In genomic region chr11:117226388-117227385, GRCh38 we compare ENCODE assay signal across 8 cellular contexts. TPM values are rescaled to one million over a fixed set of nuclear protein-coding genes. Genes with fewer than 3 reads are reported as not detected.
DNase-seq lines count a peak whose midpoint lies in the region; ATAC-seq, FAIRE-seq and TF ChIP-seq lines count a peak whose summit lies in the region.

No MANE protein-coding gene starts in this region.

- no peaks in the 10 kb centered on the region for H4K20me1 ChIP-seq in HepG2 (ENCODE audit: insufficient read depth, low read length)

- ATAC-seq in HG02870 (IDR thresholded peaks at IDR 0.05; ENCODE audit: unreplicated experiment) (peak; percentile 51), HepG2 (peak; percentile 89), GM18502 (IDR thresholded peaks at IDR 0.05; ENCODE audit: poor library complexity, unreplicated experiment) (no peak)

- intact Hi-C loops in HepG2 (cut with micrococcal nuclease; ENCODE audit: unreplicated experiment) (loop anchor here (1.0 to 10.0 kb wide), 4 partner anchors 25 to 347 kb away; no protein-coding TSS in a partner anchor), stomach (cut with DNase I; ENCODE audit: low total_unique reads) (loop anchor here (5.0 kb wide), 1 partner anchor 39 kb away; no protein-coding TSS in a partner anchor)

- CTCF ChIA-PET in HepG2 (lab: Yijun Ruan, JAX; ENCODE audit: low intra/inter-chr PET ratio, low total read pairs): interaction anchor here (0.5 to 3.0 kb wide), 4 partner anchors 29 to 435 kb away, joined by 3 to 32 read pairs (median 5); partner anchors contain the start of gene APOA5

- whole genome bisulfite sequencing in HepG2 (ENCODE audit: low lambda C conversion rate): 73% methylated on average over 19 of the region's 19 CpGs
- WGBS in stomach, 5 donors: 58 to 66% (median 63%) methylated on average over 19 of the region's 19 CpGs

- TF ChIP-seq EP300 in HepG2 (IDR thresholded peaks at IDR 0.05; ENCODE audit: low read depth in 2 of 2, low read length in 2 of 2): no peak
- TF ChIP-seq EP300 in HepG2 (CRISPR knock-in tag; IDR thresholded peaks at IDR 0.05; ENCODE audit: borderline replicate concordance): no peak
- no peak for TF ChIP-seq EP300 in stomach (IDR thresholded peaks at IDR 0.05)

- H3K9ac ChIP-seq in HepG2 (ENCODE audit: insufficient read depth, low read depth, low read length): no peak overlapping the region

- POLR2A ChIA-PET in HepG2 (lab: Yijun Ruan, JAX): interaction anchor here (1.0 to 1.5 kb wide), 3 partner anchors 32 to 83 kb away, joined by 3 to 4 read pairs (median 4); partner anchors contain the start of genes PAFAH1B2 and SIDT2

- TF ChIP-seq CTCF in HepG2 (CRISPR knock-in tag; IDR thresholded peaks at IDR 0.05): peak; percentile 91
- TF ChIP-seq CTCF in stomach (IDR thresholded peaks at IDR 0.05): peak in 5 of 7 experiments; percentile 57 to 89 (median 80)

- H3K4me2 ChIP-seq in HepG2 (ENCODE audit: low read depth, low read length): no peak overlapping the region

- H3K79me2 ChIP-seq in HepG2 (ENCODE audit: insufficient read depth, low read length): no peaks in the 10 kb centered on the region

- H2AFZ ChIP-seq in HepG2 (ENCODE audit: low read length): no peak overlapping the region

- H3K9me3 ChIP-seq in HepG2 (ENCODE audit: low read length) (no peaks in the 10 kb centered on the region), stomach (no peaks in the 10 kb centered on the region)

- H3K4me3 ChIP-seq in HepG2 (replicated peaks in 1 of 3; ENCODE audit: insufficient read depth in 1 of 3, low read depth in 2 of 3, low read length in 3 of 3): no peak overlapping the region
- H3K4me3 ChIP-seq in stomach: no peak overlapping the region

- H3K27ac ChIP-seq in HepG2 (ENCODE audit: extremely low read length, insufficient read depth, low read length) (no peak overlapping the region), stomach (peak overlapping the region in 2 of 5 donors; percentile 27 to 51)

- in situ Hi-C loops in HepG2 (cut with HindIII; ENCODE audit: extremely low pct_ligation_motif_present, low pct_unique_long_range_greater_than_20kb): no loop called here

- TF ChIP-seq POLR2A in HepG2 (IDR thresholded peaks at IDR 0.05; ENCODE audit: insufficient read depth in 1 of 2, low read depth in 2 of 2, low read length in 2 of 2): no peak
- no peak for TF ChIP-seq POLR2A in stomach (IDR thresholded peaks at IDR 0.05)

- H3K27me3 ChIP-seq in HepG2 (ENCODE audit: control insufficient read depth in 1 of 2, insufficient read depth in 2 of 2, low read length in 2 of 2) (no peaks in the 10 kb centered on the region), stomach (no peaks in the 10 kb centered on the region)

- peak; percentile 73; the same call in 1 of the 2 replicates for TF ChIP-seq RAD21 in HepG2 (CRISPR knock-in tag; IDR thresholded peaks at IDR 0.05)

- DNase-seq in ELF-1 (ENCODE audit: low read depth, low spot score): peak; percentile 56
- peak; percentile 63 for DNase-seq in NCI-H2107 (lab: John Stamatoyannopoulos, UW)
- peak; percentile 10 for DNase-seq in T1000 (lab: John Stamatoyannopoulos, UW)
- DNase-seq in dedifferentiated amniotic fluid mesenchymal stem cell (ENCODE audit: extremely low spot score): peak; percentile 77
- DNase-seq in HepG2 (ENCODE audit: low spot score): peak; percentile 81
- DNase-seq in stomach: peak; percentile 53

- no TSS peak for BruUV-seq in HepG2 (replicated peaks; lab: Mats Ljungman, UMichigan)

- H3K36me3 ChIP-seq in HepG2 (replicated peaks in 1 of 2; ENCODE audit: control insufficient read depth in 1 of 2, insufficient read depth in 2 of 2, low read length in 2 of 2) (peaks cover 2 to 9% of the 10 kb centered on the region in 2 experiments; a peak in 1 of 5 replicates), stomach (peaks cover 54 to 81% (median 70%) of the 10 kb centered on the region in 4 donors)

- H3K4me1 ChIP-seq in HepG2 (ENCODE audit: insufficient read depth, low read length) (peaks cover 32% of the 10 kb centered on the region), stomach (peaks cover 40 to 81% (median 66%) of the 10 kb centered on the region in 4 donors)

- FAIRE-seq in HepG2 (lab: Jason Lieb, UNC): peak; percentile 89

RNA-seq across cellular contexts. Expression of gene PCSK7, which starts 5.2 kb away (rescaled TPM):
- total RNA-seq in HepG2 (2016; rRNA removed; fragmentation: Illumina TruSeq; extraction: Trizol): 6.8 and 13.8 TPM in 2 replicates
- 7.8 and 8.9 TPM in 2 replicates for total RNA-seq in HepG2 (2016; cell fraction: cytosol; rRNA removed; fragmentation: Illumina TruSeq; extraction: Trizol; ENCODE audit: low read depth)
- total RNA-seq in HepG2 (2016; cell fraction: insoluble cytoplasmic fraction; rRNA removed; fragmentation: Illumina TruSeq; extraction: Trizol): 8.1 and 12.0 TPM in 2 replicates
- 6.1 and 6.3 TPM in 2 replicates for total RNA-seq in HepG2 (2016; cell fraction: membrane; rRNA removed; fragmentation: Illumina TruSeq; extraction: Trizol)
- 16.5 and 17.3 TPM in 2 replicates for total RNA-seq in HepG2 (2016; cell fraction: nucleus; rRNA removed; fragmentation: Illumina TruSeq; extraction: Trizol)
- polyA plus RNA-seq in HepG2 (2011; rRNA removed): 13.4 and 14.4 TPM in 2 replicates
- 6.8 and 10.0 TPM in 2 replicates for polyA plus RNA-seq in HepG2 (2011; cell fraction: cytosol; rRNA removed)
- 63.6 and 86.3 TPM in 2 replicates for polyA plus RNA-seq in HepG2 (2011; cell fraction: nucleus; rRNA removed)
- polyA plus RNA-seq in HepG2 (2012): 4.8 and 7.7 TPM in 2 replicates
- polyA plus RNA-seq in HepG2 (2016; cell fraction: cytosol; fragmentation: Illumina TruSeq; extraction: Trizol; ENCODE audit: low read depth): 1.6 and 1.8 TPM in 2 replicates
- 7.1 and 8.6 TPM in 2 replicates for polyA plus RNA-seq in HepG2 (2016; cell fraction: insoluble cytoplasmic fraction; fragmentation: Illumina TruSeq; extraction: Trizol; ENCODE audit: low read depth)
- polyA plus RNA-seq in HepG2 (2016; cell fraction: membrane; fragmentation: Illumina TruSeq; extraction: Trizol; ENCODE audit: low read depth): 3.0 and 4.2 TPM in 2 replicates
- polyA plus RNA-seq in HepG2 (2016; cell fraction: nucleus; fragmentation: Illumina TruSeq; extraction: Trizol; ENCODE audit: insufficient read depth, low read depth): 59.8 and 63.8 TPM in 2 replicates
- polyA minus RNA-seq in HepG2 (2011; rRNA and poly(A)+ RNA removed; ENCODE audit: low replicate concordance): 16.5 and 37.7 TPM in 2 replicates
- polyA minus RNA-seq in HepG2 (2011; cell fraction: cytosol; rRNA and poly(A)+ RNA removed): 3.3 and 6.0 TPM in 2 replicates
- polyA minus RNA-seq in HepG2 (2011; cell fraction: nucleus; rRNA and poly(A)+ RNA removed): 13.0 and 13.4 TPM in 2 replicates
- 100 to 1,000 TPM in 3 of 5 donors, 10 to 100 TPM in 2; 64.8 to 232 (median 139) TPM for total RNA-seq in stomach
- 10 to 100 TPM; 14.1 to 23.6 (median 20.4) TPM for polyA plus RNA-seq in stomach

RNA-seq across cellular contexts. Expression of gene RNF214, which starts 5.8 kb away (rescaled TPM):
- total RNA-seq in HepG2 (2016; rRNA removed; fragmentation: Illumina TruSeq; extraction: Trizol) (10.7 and 12.4 TPM in 2 replicates), stomach (10 to 100 TPM in 4 of 5 donors, 1 to 10 TPM in 1; 6.7 to 21.6 (median 13.8) TPM)
- 4.7 and 5.5 TPM in 2 replicates for total RNA-seq in HepG2 (2016; cell fraction: cytosol; rRNA removed; fragmentation: Illumina TruSeq; extraction: Trizol; ENCODE audit: low read depth)
- 10.0 and 10.5 TPM in 2 replicates for total RNA-seq in HepG2 (2016; cell fraction: insoluble cytoplasmic fraction; rRNA removed; fragmentation: Illumina TruSeq; extraction: Trizol)
- total RNA-seq in HepG2 (2016; cell fraction: membrane; rRNA removed; fragmentation: Illumina TruSeq; extraction: Trizol): 8.0 and 9.2 TPM in 2 replicates
- 11.2 and 11.4 TPM in 2 replicates for total RNA-seq in HepG2 (2016; cell fraction: nucleus; rRNA removed; fragmentation: Illumina TruSeq; extraction: Trizol)
- polyA plus RNA-seq in HepG2 (2011; rRNA removed) (12.6 and 12.8 TPM in 2 replicates), stomach (10 to 100 TPM in 1 of 3 donors, 1 to 10 TPM in 2; 6.8 to 11.2 (median 8.0) TPM)
- polyA plus RNA-seq in HepG2 (2011; cell fraction: cytosol; rRNA removed): 5.0 and 8.9 TPM in 2 replicates
- 20.8 and 21.2 TPM in 2 replicates for polyA plus RNA-seq in HepG2 (2011; cell fraction: nucleus; rRNA removed)
- polyA plus RNA-seq in HepG2 (2012): 9.1 and 10.6 TPM in 2 replicates
- polyA plus RNA-seq in HepG2 (2016; cell fraction: cytosol; fragmentation: Illumina TruSeq; extraction: Trizol; ENCODE audit: low read depth): 2.7 and 3.1 TPM in 2 replicates
- 10.6 and 13.7 TPM in 2 replicates for polyA plus RNA-seq in HepG2 (2016; cell fraction: insoluble cytoplasmic fraction; fragmentation: Illumina TruSeq; extraction: Trizol; ENCODE audit: low read depth)
- 4.7 and 5.8 TPM in 2 replicates for polyA plus RNA-seq in HepG2 (2016; cell fraction: membrane; fragmentation: Illumina TruSeq; extraction: Trizol; ENCODE audit: low read depth)
- polyA plus RNA-seq in HepG2 (2016; cell fraction: nucleus; fragmentation: Illumina TruSeq; extraction: Trizol; ENCODE audit: insufficient read depth, low read depth): 26.2 and 27.4 TPM in 2 replicates
- 20.7 and 43.7 TPM in 2 replicates for polyA minus RNA-seq in HepG2 (2011; rRNA and poly(A)+ RNA removed; ENCODE audit: low replicate concordance)
- polyA minus RNA-seq in HepG2 (2011; cell fraction: cytosol; rRNA and poly(A)+ RNA removed): 10.5 and 12.9 TPM in 2 replicates
- 18.7 and 20.5 TPM in 2 replicates for polyA minus RNA-seq in HepG2 (2011; cell fraction: nucleus; rRNA and poly(A)+ RNA removed)

RNA-seq across cellular contexts. Expression of gene TAGLN, which starts 27.5 kb away (rescaled TPM):
- total RNA-seq in HepG2 (2016; rRNA removed; fragmentation: Illumina TruSeq; extraction: Trizol) (75.4 and 93.7 TPM in 2 replicates), stomach (1,000 to 10,000 TPM in 4 of 5 donors, 100 to 1,000 TPM in 1; 730 to 3,801 (median 2,320) TPM)
- 15.8 and 16.5 TPM in 2 replicates for total RNA-seq in HepG2 (2016; cell fraction: cytosol; rRNA removed; fragmentation: Illumina TruSeq; extraction: Trizol; ENCODE audit: low read depth)
- 83.7 and 102 TPM in 2 replicates for total RNA-seq in HepG2 (2016; cell fraction: insoluble cytoplasmic fraction; rRNA removed; fragmentation: Illumina TruSeq; extraction: Trizol)
- total RNA-seq in HepG2 (2016; cell fraction: membrane; rRNA removed; fragmentation: Illumina TruSeq; extraction: Trizol): 20.1 and 22.3 TPM in 2 replicates
- total RNA-seq in HepG2 (2016; cell fraction: nucleus; rRNA removed; fragmentation: Illumina TruSeq; extraction: Trizol): 36.8 and 37.1 TPM in 2 replicates
- polyA plus RNA-seq in HepG2 (2011; rRNA removed) (12.6 and 14.1 TPM in 2 replicates), stomach (1,000 to 10,000 TPM in 2 of 3 donors, 100 to 1,000 TPM in 1; 575 to 2,971 (median 1,072) TPM)
- polyA plus RNA-seq in HepG2 (2011; cell fraction: cytosol; rRNA removed): 11.6 and 11.8 TPM in 2 replicates
- polyA plus RNA-seq in HepG2 (2011; cell fraction: nucleus; rRNA removed): 25.0 and 34.5 TPM in 2 replicates
- 3.6 and 5.8 TPM in 2 replicates for polyA plus RNA-seq in HepG2 (2012)
- polyA plus RNA-seq in HepG2 (2016; cell fraction: cytosol; fragmentation: Illumina TruSeq; extraction: Trizol; ENCODE audit: low read depth): 19.4 and 20.0 TPM in 2 replicates
- polyA plus RNA-seq in HepG2 (2016; cell fraction: insoluble cytoplasmic fraction; fragmentation: Illumina TruSeq; extraction: Trizol; ENCODE audit: low read depth): 110 TPM in 2 replicates
- 20.4 and 20.8 TPM in 2 replicates for polyA plus RNA-seq in HepG2 (2016; cell fraction: membrane; fragmentation: Illumina TruSeq; extraction: Trizol; ENCODE audit: low read depth)
- polyA plus RNA-seq in HepG2 (2016; cell fraction: nucleus; fragmentation: Illumina TruSeq; extraction: Trizol; ENCODE audit: insufficient read depth, low read depth): 55.4 and 61.9 TPM in 2 replicates
- polyA minus RNA-seq in HepG2 (2011; rRNA and poly(A)+ RNA removed; ENCODE audit: low replicate concordance): 1.5 and 8.0 TPM in 2 replicates
- polyA minus RNA-seq in HepG2 (2011; cell fraction: cytosol; rRNA and poly(A)+ RNA removed): 2.4 and 3.3 TPM in 2 replicates
- polyA minus RNA-seq in HepG2 (2011; cell fraction: nucleus; rRNA and poly(A)+ RNA removed): 5.0 and 7.5 TPM in 2 replicates

RNA-seq across cellular contexts. Expression of gene SIDT2, which starts 48.1 kb away (rescaled TPM):
- total RNA-seq in HepG2 (2016; rRNA removed; fragmentation: Illumina TruSeq; extraction: Trizol): 6.8 and 11.5 TPM in 2 replicates
- total RNA-seq in HepG2 (2016; cell fraction: cytosol; rRNA removed; fragmentation: Illumina TruSeq; extraction: Trizol; ENCODE audit: low read depth): 8.7 and 10.3 TPM in 2 replicates
- 6.4 and 12.0 TPM in 2 replicates for total RNA-seq in HepG2 (2016; cell fraction: insoluble cytoplasmic fraction; rRNA removed; fragmentation: Illumina TruSeq; extraction: Trizol)
- total RNA-seq in HepG2 (2016; cell fraction: membrane; rRNA removed; fragmentation: Illumina TruSeq; extraction: Trizol): 8.6 and 9.5 TPM in 2 replicates
- total RNA-seq in HepG2 (2016; cell fraction: nucleus; rRNA removed; fragmentation: Illumina TruSeq; extraction: Trizol): 15.6 and 17.2 TPM in 2 replicates
- polyA plus RNA-seq in HepG2 (2011; rRNA removed): 26.8 and 28.0 TPM in 2 replicates
- polyA plus RNA-seq in HepG2 (2011; cell fraction: cytosol; rRNA removed): 10.5 and 14.3 TPM in 2 replicates
- 82.0 and 109 TPM in 2 replicates for polyA plus RNA-seq in HepG2 (2011; cell fraction: nucleus; rRNA removed)
- 15.1 and 15.4 TPM in 2 replicates for polyA plus RNA-seq in HepG2 (2012)
- polyA plus RNA-seq in HepG2 (2016; cell fraction: cytosol; fragmentation: Illumina TruSeq; extraction: Trizol; ENCODE audit: low read depth): 1.9 and 2.2 TPM in 2 replicates
- polyA plus RNA-seq in HepG2 (2016; cell fraction: insoluble cytoplasmic fraction; fragmentation: Illumina TruSeq; extraction: Trizol; ENCODE audit: low read depth): 7.8 and 8.9 TPM in 2 replicates
- polyA plus RNA-seq in HepG2 (2016; cell fraction: membrane; fragmentation: Illumina TruSeq; extraction: Trizol; ENCODE audit: low read depth): 6.0 and 6.6 TPM in 2 replicates
- polyA plus RNA-seq in HepG2 (2016; cell fraction: nucleus; fragmentation: Illumina TruSeq; extraction: Trizol; ENCODE audit: insufficient read depth, low read depth): 24.9 and 26.7 TPM in 2 replicates
- polyA minus RNA-seq in HepG2 (2011; rRNA and poly(A)+ RNA removed; ENCODE audit: low replicate concordance): 25.1 and 71.4 TPM in 2 replicates
- polyA minus RNA-seq in HepG2 (2011; cell fraction: cytosol; rRNA and poly(A)+ RNA removed): 11.7 and 19.1 TPM in 2 replicates
- polyA minus RNA-seq in HepG2 (2011; cell fraction: nucleus; rRNA and poly(A)+ RNA removed): 32.3 and 34.8 TPM in 2 replicates
- 100 to 1,000 TPM in 3 of 5 donors, 10 to 100 TPM in 2; 15.1 to 310 (median 132) TPM for total RNA-seq in stomach
- 10 to 100 TPM; 16.9 to 39.4 (median 24.3) TPM for polyA plus RNA-seq in stomach

Comparison
In these comparisons a context has a peak if more than half of its experiments do, and no peak if none do; other contexts are left out.
1. DNase-seq: peak in every context shown above with its lines; median percentile 81 in HepG2; 77 in dedifferentiated amniotic fluid mesenchymal stem cell; 63 in NCI-H2107; 56 in ELF-1; 53 in stomach; 10 in T1000.
2. RNA of gene TAGLN, which starts 27.5 kb away (total RNA-seq): 730 to 3,801 TPM in stomach; 15.8 to 102 TPM in HepG2; every median in the first group is over 4 times any median in the second.